ENCODE assay signal across 16 cellular contexts in genomic region chr1:2302292-2302925, GRCh38.
DNase-seq lines count a peak whose midpoint lies in the region; ATAC-seq, FAIRE-seq and TF ChIP-seq lines count a peak whose summit lies in the region.
"Had no signal": no experiment of that assay in that cellular context is flagged by ENCODE, and none has a peak within 500 bp of the region (broad histone marks: within the 10 kb centered on the region; RNA-seq: fewer than 3 reads in every experiment).

No MANE protein-coding gene starts in this region.

- H3K79me2 ChIP-seq in HepG2 (ENCODE audit: insufficient read depth, low read length), result peaks cover 36% of the 10 kb centered on the region

- TF ChIP-seq POLR2A in HepG2 (IDR thresholded peaks at IDR 0.05; ENCODE audit: insufficient read depth in 1 of 2, low read depth in 2 of 2, low read length in 2 of 2), result no peak

- H3K27me3 Mint-ChIP-seq in activated naive CD4-positive, alpha-beta T cell treated with anti-CD3 and anti-CD28 coated beads, Interleukin-2, amount 50 U/mL, for 24 hours, result no peaks in the 10 kb centered on the region
- no peaks in the 10 kb centered on the region for H3K27me3 Mint-ChIP-seq in activated CD4-positive, alpha-beta memory T cell treated with anti-CD3 and anti-CD28 coated beads for 36 hours
- H3K27me3 Mint-ChIP-seq in nephron progenitor cell (ENCODE audit: low read depth, poor library complexity), result peaks cover 2% of the 10 kb centered on the region
- H3K27me3 Mint-ChIP-seq: activated naive CD8-positive, alpha-beta T cell treated with anti-CD3 and anti-CD28 coated beads, Interleukin-2, amount 10 ng/mL, durations not matched to agents 7 days and 5 days had no signal

- WGBS in HepG2 (ENCODE audit: low lambda C conversion rate), result 95% methylated on average over 15 of the region's 24 CpGs

- TF ChIP-seq EP300 in HepG2 (IDR thresholded peaks at IDR 0.05; ENCODE audit: low read depth in 2 of 2, low read length in 2 of 2) (no peak), HepG2 (CRISPR knock-in tag; IDR thresholded peaks at IDR 0.05; ENCODE audit: borderline replicate concordance) (no peak)

- CTCF ChIA-PET in activated CD4-positive, alpha-beta memory T cell treated with anti-CD3 and anti-CD28 coated beads for 36 hours (lab: Charles Lee), result interaction anchor here (1.4 kb wide), 1 partner anchor 9 kb away, joined by 4 read pairs; no protein-coding TSS in a partner anchor
- CTCF ChIA-PET in HepG2 (lab: Yijun Ruan, JAX; ENCODE audit: low intra/inter-chr PET ratio, low total read pairs), result no interaction called here

- H3K4me3 ChIP-seq in HepG2 (replicated peaks in 1 of 3; ENCODE audit: insufficient read depth in 1 of 3, low read depth in 2 of 3, low read length in 3 of 3) (no peak overlapping the region), subcutaneous abdominal adipose tissue (ENCODE audit: low read depth in 1 of 5, low read length in 5 of 5) (no peak overlapping the region)

- POLR2A ChIA-PET in activated CD4-positive, alpha-beta memory T cell treated with anti-CD3 and anti-CD28 coated beads for 36 hours (lab: Charles Lee), result interaction anchor here (1.3 to 3.7 kb wide), 2 partner anchors 11 kb away, joined by 3 to 53 read pairs; no protein-coding TSS in a partner anchor
- POLR2A ChIA-PET in HepG2 (lab: Yijun Ruan, JAX), result no interaction called here

- ATAC-seq in activated naive CD4-positive, alpha-beta T cell treated with anti-CD3 and anti-CD28 coated beads, Interleukin-2, amount 50 U/mL, for 72 hours, result no peak
- no peak for ATAC-seq in HepG2
- no peak for ATAC-seq in GM19328 (IDR thresholded peaks at IDR 0.05; ENCODE audit: unreplicated experiment)
- ATAC-seq: stimulated activated naive CD8-positive, alpha-beta T cell treated with anti-CD3 and anti-CD28 coated beads, Interleukin-15, Interleukin-2, amounts not matched to agents 100 U/mL and 50 U/mL, for 24 hours had no signal

- H3K9ac ChIP-seq in HepG2 (ENCODE audit: insufficient read depth, low read depth, low read length) (no peak overlapping the region), subcutaneous abdominal adipose tissue (ENCODE audit: low read length in 5 of 5) (no peak overlapping the region)

- H3K27me3 ChIP-seq in HepG2 (ENCODE audit: control insufficient read depth in 1 of 2, insufficient read depth in 2 of 2, low read length in 2 of 2) (no peaks in the 10 kb centered on the region), subcutaneous abdominal adipose tissue (ENCODE audit: control insufficient read depth in 5 of 5, insufficient read depth in 4 of 5, low read length in 5 of 5) (no peaks in the 10 kb centered on the region)
- H3K27me3 ChIP-seq: breast epithelium had no signal

- TF ChIP-seq RAD21 in HepG2 (CRISPR knock-in tag; IDR thresholded peaks at IDR 0.05), result no peak

- no peak for DNase-seq in activated naive CD4-positive, alpha-beta T cell treated with anti-CD3 and anti-CD28 coated beads, Interleukin-2, amount 50 U/mL, for 72 hours (ENCODE audit: low spot score in 2 of 2)
- no peak for DNase-seq in activated CD4-positive, alpha-beta memory T cell treated with anti-CD3 and anti-CD28 coated beads for 36 hours
- no peak for DNase-seq in HepG2 (ENCODE audit: low spot score)
- DNase-seq in D341Med (ENCODE audit: low spot score), result no peak
- no peak for DNase-seq in nephron progenitor cell
- DNase-seq: activated naive CD8-positive, alpha-beta T cell treated with anti-CD3 and anti-CD28 coated beads, Interleukin-2, amount 10 ng/mL, durations not matched to agents 7 days and 5 days; Karpas-422; NCI-H1417; NCI-H2171 treated with DMSO at 0.1 percent for 48 hours had no signal

- H3K4me2 ChIP-seq in HepG2 (ENCODE audit: low read depth, low read length), result no peak overlapping the region

- H2AFZ ChIP-seq in HepG2 (ENCODE audit: low read length), result no peak overlapping the region

- H3K36me3 Mint-ChIP-seq in activated naive CD4-positive, alpha-beta T cell treated with anti-CD3 and anti-CD28 coated beads, Interleukin-2, amount 50 U/mL, for 24 hours, result peaks cover 2% of the 10 kb centered on the region
- peaks cover 9% of the 10 kb centered on the region in 2 donors for H3K36me3 Mint-ChIP-seq in activated naive CD4-positive, alpha-beta T cell treated with anti-CD3 and anti-CD28 coated beads, Interleukin-2, amount 50 U/mL, for 72 hours
- peaks cover 30% of the 10 kb centered on the region for H3K36me3 Mint-ChIP-seq in activated CD4-positive, alpha-beta memory T cell treated with anti-CD3 and anti-CD28 coated beads for 36 hours
- peaks cover 24% of the 10 kb centered on the region for H3K36me3 Mint-ChIP-seq in nephron progenitor cell (ENCODE audit: low read depth)

- peaks cover 39% of the 10 kb centered on the region for H3K4me1 Mint-ChIP-seq in activated naive CD4-positive, alpha-beta T cell treated with anti-CD3 and anti-CD28 coated beads, Interleukin-2, amount 50 U/mL, for 24 hours
- peaks cover 41% of the 10 kb centered on the region for H3K4me1 Mint-ChIP-seq in activated CD4-positive, alpha-beta memory T cell treated with anti-CD3 and anti-CD28 coated beads for 36 hours (ENCODE audit: low read depth)
- H3K4me1 Mint-ChIP-seq in nephron progenitor cell, result peaks cover 30% of the 10 kb centered on the region

- intact Hi-C loops in activated CD4-positive, alpha-beta memory T cell treated with anti-CD3 and anti-CD28 coated beads for 36 hours (cut with micrococcal nuclease), result loop anchor here (5.0 kb wide), 2 partner anchors 105 to 245 kb away; no protein-coding TSS in a partner anchor
- intact Hi-C loops in HepG2 (cut with micrococcal nuclease; ENCODE audit: unreplicated experiment), result no loop called here

- H3K36me3 ChIP-seq in HepG2 (replicated peaks in 1 of 2; ENCODE audit: control insufficient read depth in 1 of 2, insufficient read depth in 2 of 2, low read length in 2 of 2) (peaks cover 14 to 47% of the 10 kb centered on the region in 2 experiments; a peak in 4 of 5 replicates), subcutaneous abdominal adipose tissue (ENCODE audit: control insufficient read depth in 5 of 5, insufficient read depth in 5 of 5, low read length in 5 of 5) (peaks cover 0 to 53% (median 49%) of the 10 kb centered on the region in 5 donors)

- no peak overlapping the region for H3K4me3 Mint-ChIP-seq in activated naive CD4-positive, alpha-beta T cell treated with anti-CD3 and anti-CD28 coated beads, Interleukin-2, amount 50 U/mL, for 24 hours
- peak overlapping the region; percentile 16 for H3K4me3 Mint-ChIP-seq in activated CD4-positive, alpha-beta memory T cell treated with anti-CD3 and anti-CD28 coated beads for 36 hours
- H3K4me3 Mint-ChIP-seq in nephron progenitor cell, result no peak overlapping the region

- in situ Hi-C loops in HepG2 (cut with HindIII; ENCODE audit: extremely low pct_ligation_motif_present, low pct_unique_long_range_greater_than_20kb), result no loop called here

- no peaks in the 10 kb centered on the region for H3K9me3 Mint-ChIP-seq in activated naive CD4-positive, alpha-beta T cell treated with anti-CD3 and anti-CD28 coated beads, Interleukin-2, amount 50 U/mL, for 24 hours
- H3K9me3 Mint-ChIP-seq in activated naive CD4-positive, alpha-beta T cell treated with anti-CD3 and anti-CD28 coated beads, Interleukin-2, amount 50 U/mL, for 72 hours, result no peaks in the 10 kb centered on the region
- H3K9me3 Mint-ChIP-seq in activated CD4-positive, alpha-beta memory T cell treated with anti-CD3 and anti-CD28 coated beads for 36 hours, result no peaks in the 10 kb centered on the region
- H3K9me3 Mint-ChIP-seq in nephron progenitor cell, result no peaks in the 10 kb centered on the region
- H3K9me3 Mint-ChIP-seq: activated naive CD8-positive, alpha-beta T cell treated with anti-CD3 and anti-CD28 coated beads, Interleukin-2, amount 10 ng/mL, durations not matched to agents 7 days and 5 days had no signal

- no TSS peak for BruUV-seq in HepG2 (replicated peaks; lab: Mats Ljungman, UMichigan)

- H3K9me3 ChIP-seq in HepG2 (ENCODE audit: low read length), result no peaks in the 10 kb centered on the region
- no peaks in the 10 kb centered on the region for H3K9me3 ChIP-seq in subcutaneous abdominal adipose tissue (ENCODE audit: control insufficient read depth in 5 of 5, low read length in 5 of 5)
- H3K9me3 ChIP-seq: breast epithelium had no signal

- H3K4me1 ChIP-seq in HepG2 (ENCODE audit: insufficient read depth, low read length) (no peaks in the 10 kb centered on the region), subcutaneous abdominal adipose tissue (ENCODE audit: control insufficient read depth in 5 of 5, insufficient read depth in 5 of 5, low read length in 5 of 5) (peaks cover 8 to 63% (median 48%) of the 10 kb centered on the region in 5 donors)

- TF ChIP-seq CTCF in HepG2 (CRISPR knock-in tag; IDR thresholded peaks at IDR 0.05) (no peak), nephron progenitor cell (IDR thresholded peaks at IDR 0.05) (no peak)

- peak overlapping the region; percentile 46 for H3K27ac Mint-ChIP-seq in activated naive CD4-positive, alpha-beta T cell treated with anti-CD3 and anti-CD28 coated beads, Interleukin-2, amount 50 U/mL, for 24 hours
- peak overlapping the region in 1 of 2 donors; percentile 95 for H3K27ac Mint-ChIP-seq in activated naive CD4-positive, alpha-beta T cell treated with anti-CD3 and anti-CD28 coated beads, Interleukin-2, amount 50 U/mL, for 72 hours
- peak overlapping the region; percentile 98 for H3K27ac Mint-ChIP-seq in activated CD4-positive, alpha-beta memory T cell treated with anti-CD3 and anti-CD28 coated beads for 36 hours
- no peak overlapping the region for H3K27ac Mint-ChIP-seq in nephron progenitor cell

- H4K20me1 ChIP-seq in HepG2 (ENCODE audit: insufficient read depth, low read length), result peaks cover 40% of the 10 kb centered on the region

- H3K27ac ChIP-seq in HepG2 (ENCODE audit: extremely low read length, insufficient read depth, low read length) (no peak overlapping the region), subcutaneous abdominal adipose tissue (ENCODE audit: low read depth, low read length) (peak overlapping the region; percentile 82)

- no peak for FAIRE-seq in HepG2 (lab: Jason Lieb, UNC)
- FAIRE-seq: G401.6, RCC 7860 had no signal

TF ChIP-seq in HepG2, 621 proteins besides CTCF, POLR2A, EP300 and RAD21 (continues in another document):
- TF ChIP-seq ZNF550 (CRISPR knock-in tag; IDR thresholded peaks at IDR 0.05; ENCODE audit: borderline replicate concordance), result no peak
- TF ChIP-seq ZNF83 (CRISPR knock-in tag; IDR thresholded peaks at IDR 0.05; ENCODE audit: borderline replicate concordance), result no peak
